In genomic region chr9:130535818-130536521, GRCh38 we compare ENCODE assay signal across 1 cellular context.
TF ChIP-seq lines count a peak whose summit lies in the region.

No MANE protein-coding gene starts in this region.

TF ChIP-seq in HepG2, 621 proteins besides CTCF, POLR2A, EP300 and RAD21 (continued from another document and continues in another):
- TF ChIP-seq ZBTB40 (IDR thresholded peaks at IDR 0.05), result no peak
- peak; percentile 71; the same call in 1 of the 2 replicates for TF ChIP-seq ZBTB40 (CRISPR knock-in tag; IDR thresholded peaks at IDR 0.05)
- TF ChIP-seq ZNF3 (CRISPR knock-in tag; IDR thresholded peaks at IDR 0.05), result no peak
- TF ChIP-seq ZFP62 (CRISPR knock-in tag; IDR thresholded peaks at IDR 0.05), result no peak
- no peak for TF ChIP-seq TFAP4 (IDR thresholded peaks at IDR 0.05; ENCODE audit: borderline replicate concordance, low read depth)
- TF ChIP-seq ZNF274 (CRISPR knock-in tag; IDR thresholded peaks at IDR 0.05), result 0 out of 2 replicates have a peak, but pooled peaks have one; percentile 22
- no peak for TF ChIP-seq NONO (IDR thresholded peaks at IDR 0.05)
- no peak for TF ChIP-seq NONO (CRISPR knock-in tag; conservative IDR thresholded peaks at IDR 0.05)
- TF ChIP-seq ZNF576 (CRISPR knock-in tag; IDR thresholded peaks at IDR 0.05), result no peak
- TF ChIP-seq ARHGAP35 (CRISPR knock-in tag; IDR thresholded peaks at IDR 0.05; ENCODE audit: borderline replicate concordance), result 0 out of 2 replicates have a peak, but pooled peaks have one; percentile 45
- peak; percentile 54 for TF ChIP-seq HDAC1 (CRISPR knock-in tag; IDR thresholded peaks at IDR 0.05)
- peak; percentile 33 for TF ChIP-seq TEAD3 (CRISPR knock-in tag; optimal IDR thresholded peaks at IDR 0.05; ENCODE audit: borderline replicate concordance)
- TF ChIP-seq ZNF687 (CRISPR knock-in tag; IDR thresholded peaks at IDR 0.05), result peak; percentile 85
- 0 out of 2 replicates have a peak, but pooled peaks have one; percentile 24 for TF ChIP-seq KDM5B (CRISPR knock-in tag; IDR thresholded peaks at IDR 0.05; ENCODE audit: borderline replicate concordance)
- peak; percentile 68 for TF ChIP-seq ZSCAN25 (CRISPR knock-in tag; IDR thresholded peaks at IDR 0.05)
- 0 out of 2 replicates have a peak, but pooled peaks have one; percentile 24 for TF ChIP-seq NRL (CRISPR knock-in tag; IDR thresholded peaks at IDR 0.05; ENCODE audit: borderline replicate concordance)
- no peak for TF ChIP-seq HMGXB3 (CRISPR knock-in tag; IDR thresholded peaks at IDR 0.05; ENCODE audit: borderline replicate concordance)
- no peak for TF ChIP-seq RFXANK (CRISPR knock-in tag; IDR thresholded peaks at IDR 0.05)
- peak; percentile 27; the same call in 1 of the 2 replicates for TF ChIP-seq ZNF441 (CRISPR knock-in tag; IDR thresholded peaks at IDR 0.05; ENCODE audit: borderline replicate concordance)
- TF ChIP-seq SAP130 (CRISPR knock-in tag; IDR thresholded peaks at IDR 0.05; ENCODE audit: low read depth), result 0 out of 2 replicates have a peak, but pooled peaks have one; percentile 18
- no peak for TF ChIP-seq NPAS2 (CRISPR knock-in tag; IDR thresholded peaks at IDR 0.05; ENCODE audit: borderline replicate concordance)
- peak; percentile 20; the same call in 1 of the 2 replicates for TF ChIP-seq ZMYM3 (CRISPR knock-in tag; IDR thresholded peaks at IDR 0.05)
- TF ChIP-seq ZNF605 (CRISPR knock-in tag; IDR thresholded peaks at IDR 0.05), result peak; percentile 23; the same call in 1 of the 2 replicates
- TF ChIP-seq HNF1B (CRISPR knock-in tag; IDR thresholded peaks at IDR 0.05), result peak; percentile 51; the same call in 1 of the 2 replicates
- 0 out of 2 replicates have a peak, but pooled peaks have one; percentile 18 for TF ChIP-seq ZFP91 (CRISPR knock-in tag; IDR thresholded peaks at IDR 0.05; ENCODE audit: borderline replicate concordance)
- TF ChIP-seq FOXC1 (CRISPR knock-in tag; IDR thresholded peaks at IDR 0.05; ENCODE audit: borderline replicate concordance), result no peak
- TF ChIP-seq ZNF431 (CRISPR knock-in tag; IDR thresholded peaks at IDR 0.05; ENCODE audit: borderline replicate concordance, low read depth), result no peak
- TF ChIP-seq ZNF883 (CRISPR knock-in tag; IDR thresholded peaks at IDR 0.05; ENCODE audit: not compliant biosample characterization), result peak; percentile 33
- TF ChIP-seq ZC3H4 (CRISPR knock-in tag; IDR thresholded peaks at IDR 0.05; ENCODE audit: borderline replicate concordance), result no peak
- TF ChIP-seq MXD1 (CRISPR knock-in tag; IDR thresholded peaks at IDR 0.05), result no peak
- 0 out of 2 replicates have a peak, but pooled peaks have one; percentile 36 for TF ChIP-seq ZNF33B (CRISPR knock-in tag; IDR thresholded peaks at IDR 0.05)
- peak; percentile 56; the same call in 1 of the 2 replicates for TF ChIP-seq ZNF292 (CRISPR knock-in tag; IDR thresholded peaks at IDR 0.05; ENCODE audit: borderline replicate concordance, low read depth)
- TF ChIP-seq MED1 (CRISPR knock-in tag; IDR thresholded peaks at IDR 0.05), result peak; percentile 24; the same call in 1 of the 2 replicates
- no peak for TF ChIP-seq NFIB (CRISPR knock-in tag; IDR thresholded peaks at IDR 0.05; ENCODE audit: borderline replicate concordance)
- peak; percentile 44; the same call in 1 of the 2 replicates for TF ChIP-seq ZFX (CRISPR knock-in tag; IDR thresholded peaks at IDR 0.05; ENCODE audit: low read depth)
